ENCODE assay signal across 24 cellular contexts in the genomic region with DNA sequence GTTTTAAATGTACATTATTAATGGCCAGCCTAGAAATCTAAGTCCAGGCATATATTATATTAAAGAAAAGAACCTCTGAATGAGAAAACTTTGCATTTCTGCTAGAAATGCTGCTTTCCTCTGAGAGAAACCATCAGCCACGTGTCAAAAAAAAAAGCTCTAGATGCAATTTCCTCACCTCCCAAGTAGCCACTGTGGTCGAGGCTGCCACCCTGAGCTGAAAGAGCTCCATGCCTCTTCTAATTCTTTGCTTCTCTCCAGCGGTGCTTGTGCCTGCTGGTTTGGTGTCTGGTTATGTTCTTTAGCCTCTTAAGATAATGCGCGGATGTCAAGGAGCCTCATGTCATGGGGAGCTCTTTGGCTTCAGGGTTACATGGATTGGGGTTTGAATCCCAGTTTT.
A peak's percentile ranks its signal among the peaks of the same experiment; 100 is the strongest.
DNase-seq lines count a peak whose midpoint lies in the region; ATAC-seq and TF ChIP-seq lines count a peak whose summit lies in the region.
"Had no signal": no experiment of that assay in that cellular context is flagged by ENCODE, and none has a peak within 500 bp of the region (broad histone marks: within the 10 kb centered on the region; RNA-seq: fewer than 3 reads in every experiment).

No MANE protein-coding gene starts in this region.

- peak overlapping the region; percentile 49 for H2AFZ ChIP-seq in GM23248

- no peaks in the 10 kb centered on the region for H3F3A ChIP-seq in GM23248 (ENCODE audit: insufficient read depth)

- WGBS in GM23248 (ENCODE audit: low coverage in 1 of 2, low lambda C conversion rate in 2 of 2, missing lambda C conversion rate in 2 of 2), 2 experiments, result 39 to 45% methylated on average over 5 of the region's 5 CpGs

- H3K4me2 ChIP-seq in GM23248 (ENCODE audit: unreplicated experiment), result peak overlapping the region; percentile 30

- intact Hi-C loops in lower lobe of right lung (cut with DNase I), result no loop called here

- H3K79me2 ChIP-seq in GM23248 (ENCODE audit: insufficient read depth), result no peaks in the 10 kb centered on the region

- H3K36me3 Mint-ChIP-seq in WTC11, result no peaks in the 10 kb centered on the region
- H3K36me3 Mint-ChIP-seq: activated naive CD4-positive, alpha-beta T cell treated with anti-CD3 and anti-CD28 coated beads, Interleukin-2, amount 50 U/mL, for 24 hours; CD4-positive, alpha-beta memory T cell had no signal

- H3K36me3 ChIP-seq in GM23248 (ENCODE audit: low read depth) (no peaks in the 10 kb centered on the region), lower lobe of right lung (no peaks in the 10 kb centered on the region)
- H3K36me3 ChIP-seq: colonic mucosa, gastrocnemius medialis, HAP-1, ovary had no signal

- no peak overlapping the region for H3K27ac Mint-ChIP-seq in WTC11
- H3K27ac Mint-ChIP-seq: activated naive CD4-positive, alpha-beta T cell treated with anti-CD3 and anti-CD28 coated beads, Interleukin-2, amount 50 U/mL, for 24 hours; activated T-helper 1 cell treated with anti-CD3 and anti-CD28 coated beads, Interleukin-12 subunit alpha, Interleukin-12 subunit beta, Interleukin-2, Interleukin-4 antibody, amounts not matched to agents 30 ng/mL and 10 ng/mL and 1 ng/mL, durations not matched to agents 14 hours and 24 hours and 36 hours; CD4-positive, alpha-beta memory T cell had no signal

- H3K9me3 ChIP-seq in GM23248 (ENCODE audit: low read depth) (no peaks in the 10 kb centered on the region), lower lobe of right lung (no peaks in the 10 kb centered on the region)
- H3K9me3 ChIP-seq: colonic mucosa, gastrocnemius medialis, HAP-1, ovary had no signal

- H3K27ac ChIP-seq in GM23248 (no peak overlapping the region), VCaP (no peak overlapping the region), lower lobe of right lung (no peak overlapping the region)
- H3K27ac ChIP-seq: colonic mucosa, gastrocnemius medialis, ovary had no signal

- no peaks in the 10 kb centered on the region for H3K9me2 ChIP-seq in GM23248 (ENCODE audit: insufficient read depth)

- in situ Hi-C loops in GM23248 (cut with MboI), result no loop called here

- H3K27me3 Mint-ChIP-seq in WTC11 (ENCODE audit: low read depth), result peaks cover 3% of the 10 kb centered on the region

- no peaks in the 10 kb centered on the region for H4K20me1 ChIP-seq in GM23248 (ENCODE audit: insufficient read depth)

- TF ChIP-seq CTCF in AG09319 (IDR thresholded peaks at IDR 0.05; ENCODE audit: low read depth, low read length) (peak; percentile 36), VCaP (conservative IDR thresholded peaks at IDR 0.05) (peak; percentile 37), lower lobe of right lung (IDR thresholded peaks at IDR 0.05) (no peak), WTC11 (IDR thresholded peaks at IDR 0.05) (no peak)

- POLR2A ChIA-PET in WTC11 (lab: Charles Lee), result interaction anchor here (0.6 kb wide), 2 partner anchors 11 to 380 kb away, joined by 3 read pairs; no protein-coding TSS in a partner anchor

- no peak overlapping the region; the same call in 1 of the 2 replicates for H3K9ac ChIP-seq in GM23248

- no peak overlapping the region for H3K4me3 Mint-ChIP-seq in WTC11
- H3K4me3 Mint-ChIP-seq: activated naive CD4-positive, alpha-beta T cell treated with anti-CD3 and anti-CD28 coated beads, Interleukin-2, amount 50 U/mL, for 24 hours; activated T-helper 1 cell treated with anti-CD3 and anti-CD28 coated beads, Interleukin-12 subunit alpha, Interleukin-12 subunit beta, Interleukin-2, Interleukin-4 antibody, amounts not matched to agents 30 ng/mL and 10 ng/mL and 1 ng/mL, durations not matched to agents 14 hours and 24 hours and 36 hours; CD4-positive, alpha-beta memory T cell had no signal

- peaks cover 27% of the 10 kb centered on the region for H3K27me3 ChIP-seq in GM23248 (replicated peaks; ENCODE audit: insufficient read depth)
- no peaks in the 10 kb centered on the region for H3K27me3 ChIP-seq in lower lobe of right lung (ENCODE audit: low read depth)
- H3K27me3 ChIP-seq: colonic mucosa, ovary had no signal

- no peaks in the 10 kb centered on the region for H3K4me1 Mint-ChIP-seq in WTC11
- H3K4me1 Mint-ChIP-seq: activated naive CD4-positive, alpha-beta T cell treated with anti-CD3 and anti-CD28 coated beads, Interleukin-2, amount 50 U/mL, for 24 hours; CD4-positive, alpha-beta memory T cell had no signal

- ATAC-seq in GM21423 (IDR thresholded peaks at IDR 0.05; ENCODE audit: unreplicated experiment) (no peak), lower lobe of right lung (no peak), WTC11 (no peak)
- ATAC-seq: gastrocnemius medialis, Right ventricle myocardium inferior, sciatic nerve had no signal

- H3K4me1 ChIP-seq in GM23248 (ENCODE audit: insufficient read depth), result no peaks in the 10 kb centered on the region
- H3K4me1 ChIP-seq in lower lobe of right lung, result no peaks in the 10 kb centered on the region
- H3K4me1 ChIP-seq: colonic mucosa, gastrocnemius medialis, HAP-1 had no signal

- CTCF ChIA-PET in WTC11 (lab: Charles Lee), result interaction anchor here (0.6 to 2.1 kb wide), 6 partner anchors 20 to 315 kb away, joined by 3 to 8 read pairs (median 3); no protein-coding TSS in a partner anchor

- DNase-seq in AG09319 (ENCODE audit: extremely low read depth, low read depth) (peak; percentile 11), GM23248 (peak; percentile 68), fibroblast of peridontal ligament (ENCODE audit: extremely low read depth) (peak; percentile 57), lower lobe of right lung (no peak), DMS79 (lab: John Stamatoyannopoulos, UW) (no peak), WTC11 (ENCODE audit: low spot score) (no peak)
- DNase-seq: activated CD4-positive, alpha-beta T cell treated with anti-CD3 and anti-CD28 coated beads for 48 hours; CD4-positive, alpha-beta memory T cell; colonic mucosa; gastrocnemius medialis; Kasumi-1; kidney glomerular epithelial cell; NCI-H1105 treated with DMSO at 0.1 percent for 48 hours; NCI-H2081 treated with DMSO at 0.1 percent for 48 hours; NCI-H446; NK-92 treated with Interleukin-12 subunit alpha and Interleukin-12 subunit beta, amount 100 ng/mL, for 24 hours; ovary had no signal

- H3K9me3 Mint-ChIP-seq in WTC11, result no peaks in the 10 kb centered on the region
- H3K9me3 Mint-ChIP-seq: activated naive CD4-positive, alpha-beta T cell treated with anti-CD3 and anti-CD28 coated beads, Interleukin-2, amount 50 U/mL, for 24 hours; activated T-helper 1 cell treated with anti-CD3 and anti-CD28 coated beads, Interleukin-12 subunit alpha, Interleukin-12 subunit beta, Interleukin-2, Interleukin-4 antibody, amounts not matched to agents 30 ng/mL and 10 ng/mL and 1 ng/mL, durations not matched to agents 14 hours and 24 hours and 36 hours had no signal

- peak overlapping the region; percentile 34; the same call in 1 of the 2 replicates for H3K4me3 ChIP-seq in GM23248
- no peak overlapping the region for H3K4me3 ChIP-seq in lower lobe of right lung
- H3K4me3 ChIP-seq: colonic mucosa, gastrocnemius medialis, HAP-1, ovary had no signal

TF ChIP-seq in WTC11, 78 proteins besides CTCF, POLR2A, EP300 and RAD21 (continues in another document):
- TF ChIP-seq, protein P1, sequence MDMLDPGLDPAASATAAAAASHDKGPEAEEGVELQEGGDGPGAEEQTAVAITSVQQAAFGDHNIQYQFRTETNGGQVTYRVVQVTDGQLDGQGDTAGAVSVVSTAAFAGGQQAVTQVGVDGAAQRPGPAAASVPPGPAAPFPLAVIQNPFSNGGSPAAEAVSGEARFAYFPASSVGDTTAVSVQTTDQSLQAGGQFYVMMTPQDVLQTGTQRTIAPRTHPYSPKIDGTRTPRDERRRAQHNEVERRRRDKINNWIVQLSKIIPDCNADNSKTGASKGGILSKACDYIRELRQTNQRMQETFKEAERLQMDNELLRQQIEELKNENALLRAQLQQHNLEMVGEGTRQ (CRISPR knock-in tag; IDR thresholded peaks at IDR 0.05), result no peak
- TF ChIP-seq, protein P2, sequence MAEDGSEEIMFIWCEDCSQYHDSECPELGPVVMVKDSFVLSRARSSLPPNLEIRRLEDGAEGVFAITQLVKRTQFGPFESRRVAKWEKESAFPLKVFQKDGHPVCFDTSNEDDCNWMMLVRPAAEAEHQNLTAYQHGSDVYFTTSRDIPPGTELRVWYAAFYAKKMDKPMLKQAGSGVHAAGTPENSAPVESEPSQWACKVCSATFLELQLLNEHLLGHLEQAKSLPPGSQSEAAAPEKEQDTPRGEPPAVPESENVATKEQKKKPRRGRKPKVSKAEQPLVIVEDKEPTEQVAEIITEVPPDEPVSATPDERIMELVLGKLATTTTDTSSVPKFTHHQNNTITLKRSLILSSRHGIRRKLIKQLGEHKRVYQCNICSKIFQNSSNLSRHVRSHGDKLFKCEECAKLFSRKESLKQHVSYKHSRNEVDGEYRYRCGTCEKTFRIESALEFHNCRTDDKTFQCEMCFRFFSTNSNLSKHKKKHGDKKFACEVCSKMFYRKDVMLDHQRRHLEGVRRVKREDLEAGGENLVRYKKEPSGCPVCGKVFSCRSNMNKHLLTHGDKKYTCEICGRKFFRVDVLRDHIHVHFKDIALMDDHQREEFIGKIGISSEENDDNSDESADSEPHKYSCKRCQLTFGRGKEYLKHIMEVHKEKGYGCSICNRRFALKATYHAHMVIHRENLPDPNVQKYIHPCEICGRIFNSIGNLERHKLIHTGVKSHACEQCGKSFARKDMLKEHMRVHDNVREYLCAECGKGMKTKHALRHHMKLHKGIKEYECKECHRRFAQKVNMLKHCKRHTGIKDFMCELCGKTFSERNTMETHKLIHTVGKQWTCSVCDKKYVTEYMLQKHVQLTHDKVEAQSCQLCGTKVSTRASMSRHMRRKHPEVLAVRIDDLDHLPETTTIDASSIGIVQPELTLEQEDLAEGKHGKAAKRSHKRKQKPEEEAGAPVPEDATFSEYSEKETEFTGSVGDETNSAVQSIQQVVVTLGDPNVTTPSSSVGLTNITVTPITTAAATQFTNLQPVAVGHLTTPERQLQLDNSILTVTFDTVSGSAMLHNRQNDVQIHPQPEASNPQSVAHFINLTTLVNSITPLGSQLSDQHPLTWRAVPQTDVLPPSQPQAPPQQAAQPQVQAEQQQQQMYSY (CRISPR knock-in tag; IDR thresholded peaks at IDR 0.05), result no peak
- TF ChIP-seq ZNF121 (CRISPR knock-in tag; IDR thresholded peaks at IDR 0.05) (no peak), ZNF423 (CRISPR knock-in tag; IDR thresholded peaks at IDR 0.05) (no peak), JAZF1 (CRISPR knock-in tag; IDR thresholded peaks at IDR 0.05) (no peak), PRRX2 (CRISPR knock-in tag; IDR thresholded peaks at IDR 0.05) (no peak), ZNF232 (CRISPR knock-in tag; IDR thresholded peaks at IDR 0.05) (no peak), SMAD4 (CRISPR knock-in tag; IDR thresholded peaks at IDR 0.05) (no peak)
- TF ChIP-seq, protein P3, sequence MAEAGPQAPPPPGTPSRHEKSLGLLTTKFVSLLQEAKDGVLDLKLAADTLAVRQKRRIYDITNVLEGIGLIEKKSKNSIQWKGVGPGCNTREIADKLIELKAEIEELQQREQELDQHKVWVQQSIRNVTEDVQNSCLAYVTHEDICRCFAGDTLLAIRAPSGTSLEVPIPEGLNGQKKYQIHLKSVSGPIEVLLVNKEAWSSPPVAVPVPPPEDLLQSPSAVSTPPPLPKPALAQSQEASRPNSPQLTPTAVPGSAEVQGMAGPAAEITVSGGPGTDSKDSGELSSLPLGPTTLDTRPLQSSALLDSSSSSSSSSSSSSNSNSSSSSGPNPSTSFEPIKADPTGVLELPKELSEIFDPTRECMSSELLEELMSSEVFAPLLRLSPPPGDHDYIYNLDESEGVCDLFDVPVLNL (CRISPR knock-in tag; IDR thresholded peaks at IDR 0.05; ENCODE audit: borderline replicate concordance, low read depth), result no peak

Comparison
In these comparisons a context has a peak if more than half of its experiments do, and no peak if none do; other contexts are left out.
1. DNase-seq: peak in AG09319 (single experiment), GM23248 (single experiment) and fibroblast of peridontal ligament (single experiment); none in lower lobe of right lung (single experiment), DMS79 (single experiment) and WTC11 (single experiment).
2. CTCF ChIP-seq: peak in AG09319 (single experiment) and VCaP (single experiment); none in lower lobe of right lung (single experiment) and WTC11 (single experiment).